ENCODE assay signal across 2 cellular contexts in genomic region chr10:20618148-20618547, GRCh38.
TF ChIP-seq lines count a peak whose summit lies in the region.

No MANE protein-coding gene starts in this region.

TF ChIP-seq in IMR-90, 13 proteins besides CTCF, POLR2A, EP300 and RAD21:
- 0 out of 2 replicates have a peak, but pooled peaks have one; percentile 3 for TF ChIP-seq MAFK (IDR thresholded peaks at IDR 0.05; ENCODE audit: low read depth, low read length)
- no peak for TF ChIP-seq SMC3 (IDR thresholded peaks at IDR 0.05; ENCODE audit: low read depth, low read length)

TF ChIP-seq in K562, 482 proteins besides CTCF, POLR2A, EP300 and RAD21:
- TF ChIP-seq MLX (CRISPR knock-in tag; conservative IDR thresholded peaks at IDR 0.05), result no peak
- peak; percentile 46 for TF ChIP-seq ZNF316 (IDR thresholded peaks at IDR 0.05)
